26 cellular contexts compared by ENCODE assay signal in the genomic region with DNA sequence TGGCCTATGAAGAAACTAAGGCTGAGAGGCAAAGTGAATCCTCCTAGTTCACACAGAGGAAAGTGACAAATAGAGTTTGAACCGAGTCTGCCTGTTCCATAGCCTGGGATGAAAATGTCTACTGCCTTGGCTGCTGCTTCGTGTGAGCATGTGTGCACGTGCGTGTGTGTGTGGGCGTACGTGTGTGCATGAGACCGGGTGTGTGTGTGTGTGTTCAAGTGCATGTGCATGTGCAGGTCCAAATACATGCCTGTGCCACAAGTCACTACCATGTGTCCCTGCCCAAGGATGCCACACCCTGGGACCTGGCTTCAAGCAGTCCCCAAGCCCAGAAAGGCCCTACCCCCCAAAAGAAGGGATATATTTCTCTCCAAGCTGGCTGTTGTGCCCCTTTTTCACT. TPM values are rescaled to one million over a fixed set of nuclear protein-coding genes. Genes with fewer than 3 reads are reported as not detected.
"Had no signal": no experiment of that assay in that cellular context is flagged by ENCODE, and none has a peak within 500 bp of the region (broad histone marks: within the 10 kb centered on the region; RNA-seq: fewer than 3 reads in every experiment).

No MANE protein-coding gene starts in this region.

- H3K27ac Mint-ChIP-seq: nephron; stimulated activated memory B cell treated with anti-CD40 and anti-IgM and Interleukin-4, amounts not matched to agents 10 μg/mL and 1 μg/mL and 100 μg/mL, for 72 hours had no signal

- H3K9me3 Mint-ChIP-seq: naive B cell; nephron; stimulated activated memory B cell treated with anti-CD40 and anti-IgM and Interleukin-4, amounts not matched to agents 10 μg/mL and 1 μg/mL and 100 μg/mL, for 72 hours had no signal

- H3K4me1 Mint-ChIP-seq: naive B cell; stimulated activated memory B cell treated with anti-CD40 and anti-IgM and Interleukin-4, amounts not matched to agents 10 μg/mL and 1 μg/mL and 100 μg/mL, for 72 hours had no signal

- H3K9me3 ChIP-seq: heart right ventricle, left ventricle myocardium inferior, neutrophil, psoas muscle, spleen, stomach, thoracic aorta had no signal

- DNase-seq: effector memory CD4-positive, alpha-beta T cell; heart right ventricle; hypothalamus; islet precursor cell; left ventricle myocardium inferior; mesendoderm; naive B cell; psoas muscle; retina; spleen; stimulated activated CD4-positive, alpha-beta T cell treated with anti-CD3 and anti-CD28 coated beads, Interleukin-15, amount 100 ng/mL, for 24 hours; stimulated activated CD4-positive, alpha-beta T cell treated with anti-CD3 and anti-CD28 coated beads, Interleukin-1b, Interleukin-23, amount 100 ng/mL, for 48 hours; stimulated activated CD4-positive, alpha-beta T cell treated with anti-CD3 and anti-CD28 coated beads, Interleukin-4, amount 100 ng/mL, for 24 hours; stomach; substantia nigra had no signal

- H3K27ac ChIP-seq: heart right ventricle, left ventricle myocardium inferior, neutrophil, psoas muscle, spleen, stomach, thoracic aorta had no signal

- ATAC-seq: esophagus mucosa; heart right ventricle; psoas muscle; sciatic nerve; stimulated activated memory B cell treated with anti-CD40 and anti-IgM and Interleukin-4, amounts not matched to agents 10 μg/mL and 1 μg/mL and 100 μg/mL, for 72 hours had no signal

- H3K36me3 Mint-ChIP-seq: naive B cell; stimulated activated memory B cell treated with anti-CD40 and anti-IgM and Interleukin-4, amounts not matched to agents 10 μg/mL and 1 μg/mL and 100 μg/mL, for 72 hours had no signal

- H3K4me3 ChIP-seq: heart right ventricle, left ventricle myocardium inferior, psoas muscle, spleen, stomach, thoracic aorta had no signal

- H3K4me3 Mint-ChIP-seq: nephron; stimulated activated memory B cell treated with anti-CD40 and anti-IgM and Interleukin-4, amounts not matched to agents 10 μg/mL and 1 μg/mL and 100 μg/mL, for 72 hours had no signal

- FAIRE-seq: endometrium, frontal cortex had no signal

- H3K4me1 ChIP-seq: psoas muscle, spleen, stomach had no signal

- H3K36me3 ChIP-seq: heart right ventricle, left ventricle myocardium inferior, neutrophil, spleen, stomach, thoracic aorta had no signal

RNA-seq across cellular contexts. Expression of gene SEZ6, which starts 13.6 kb away (rescaled TPM):
- total RNA-seq: esophagus mucosa, fibroblast of lung, heart right ventricle, left ventricle myocardium inferior, osteoblast, psoas muscle, sciatic nerve, skeletal muscle tissue, thoracic aorta had no signal
- polyA plus RNA-seq: fibroblast of lung, heart right ventricle, spleen had no signal
